ENCODE assay signal across 9 cellular contexts in genomic region chr5:122515709-122516431, GRCh38.
DNase-seq lines count a peak whose midpoint lies in the region; ATAC-seq and TF ChIP-seq lines count a peak whose summit lies in the region.
"Had no signal": no experiment of that assay in that cellular context is flagged by ENCODE, and none has a peak within 500 bp of the region (broad histone marks: within the 10 kb centered on the region; RNA-seq: fewer than 3 reads in every experiment).

No MANE protein-coding gene starts in this region.

- POLR2A ChIA-PET in SK-N-SH (lab: Yijun Ruan, JAX), result no interaction called here

- 23% methylated on average over 6 of the region's 6 CpGs for WGBS in SK-N-SH (ENCODE audit: low lambda C conversion rate)

- H3K36me3 ChIP-seq in GM23338 (ENCODE audit: insufficient read depth), result no peaks in the 10 kb centered on the region
- H3K36me3 ChIP-seq in SK-N-SH (replicated peaks in 1 of 2; ENCODE audit: control insufficient read depth in 1 of 2, insufficient read depth in 2 of 2, low read length in 1 of 2), result no peaks in the 10 kb centered on the region
- H3K36me3 ChIP-seq: SJSA1 had no signal

- DNase-seq in DMS53 (lab: John Stamatoyannopoulos, UW) (peak; percentile 91), GM23338 (ENCODE audit: low spot score) (peak; percentile 91), NCI-H1092 treated with DMSO at 0.1 percent for 48 hours (lab: John Stamatoyannopoulos, UW) (peak; percentile 52), SK-N-SH (peak; percentile 71), fibroblast of mammary gland (ENCODE audit: low read depth) (peak; percentile 81), neural crest cell (ENCODE audit: low read depth, low spot score) (peak; percentile 36)
- no peak for DNase-seq in activated CD4-positive, CD25-positive, alpha-beta regulatory T cell (lab: John Stamatoyannopoulos, UW)
- no peak for DNase-seq in activated CD4-positive, alpha-beta T cell treated with anti-CD3 and anti-CD28 coated beads, Interleukin-2, amount 50 U/mL, for 4 hours

- H3K27me3 ChIP-seq in GM23338 (ENCODE audit: insufficient read depth) (no peaks in the 10 kb centered on the region), SK-N-SH (ENCODE audit: insufficient read depth) (no peaks in the 10 kb centered on the region)
- H3K27me3 ChIP-seq: SJSA1 had no signal

- no peak overlapping the region for H3K9ac ChIP-seq in SK-N-SH

- TF ChIP-seq CTCF in GM23338 (conservative IDR thresholded peaks at IDR 0.05; ENCODE audit: low read depth in 2 of 2) (peak; percentile 98), SK-N-SH (IDR thresholded peaks at IDR 0.05) (peak; percentile 83), fibroblast of mammary gland (conservative IDR thresholded peaks at IDR 0.05; ENCODE audit: control insufficient read depth, insufficient read depth, low read depth, low read length) (peak; percentile 80), neural crest cell (conservative IDR thresholded peaks at IDR 0.05) (peak; percentile 93)

- H3K36me3 Mint-ChIP-seq in GM23338 (ENCODE audit: low read depth) (no peaks in the 10 kb centered on the region; the same call in 2 of the 3 replicates), neural crest cell (ENCODE audit: low read depth) (no peaks in the 10 kb centered on the region)

- H3K27ac ChIP-seq in GM23338 (ENCODE audit: low read depth) (no peak overlapping the region), SK-N-SH (ENCODE audit: low read depth in 2 of 2, low read length in 1 of 2) (no peak overlapping the region)
- H3K27ac ChIP-seq: SJSA1 had no signal

- CTCF ChIA-PET in SK-N-SH (lab: Yijun Ruan, JAX), result interaction anchor here (0.6 to 1.9 kb wide), 44 partner anchors 8 to 1095 kb away, joined by 3 to 14 read pairs (median 4); partner anchors contain the start of genes PRDM6 and SNX2

- H3K4me3 Mint-ChIP-seq in GM23338 (no peak overlapping the region), neural crest cell (no peak overlapping the region)

- H3K9me3 ChIP-seq in SK-N-SH, result no peaks in the 10 kb centered on the region
- H3K9me3 ChIP-seq: SJSA1 had no signal

- peak; percentile 100 for ATAC-seq in GM23338

- peak; percentile 98 for TF ChIP-seq RAD21 in SK-N-SH (IDR thresholded peaks at IDR 0.05; ENCODE audit: low read length)

- H3K4me3 ChIP-seq in GM23338 (no peak overlapping the region), SK-N-SH (ENCODE audit: low read depth in 2 of 2, low read length in 1 of 2) (no peak overlapping the region; a peak in 1 of 4 replicates), fibroblast of mammary gland (ENCODE audit: control insufficient read depth, low read depth, low read length) (no peak overlapping the region)
- H3K4me3 ChIP-seq: SJSA1 had no signal

- no peak overlapping the region for H3K4me2 ChIP-seq in GM23338
- H3K4me2 ChIP-seq in SK-N-SH, result no peak overlapping the region

- H3K27me3 Mint-ChIP-seq in GM23338 (ENCODE audit: insufficient read depth, low read depth, poor library complexity), result peaks cover 5% of the 10 kb centered on the region
- no peaks in the 10 kb centered on the region for H3K27me3 Mint-ChIP-seq in neural crest cell (ENCODE audit: low read depth)

- H3K9me3 Mint-ChIP-seq in GM23338, result peaks cover 3% of the 10 kb centered on the region; the same call in 1 of the 3 replicates
- no peaks in the 10 kb centered on the region for H3K9me3 Mint-ChIP-seq in neural crest cell

- H3K79me2 ChIP-seq in GM23338 (replicated peaks; ENCODE audit: insufficient read depth), result no peaks in the 10 kb centered on the region
- no peaks in the 10 kb centered on the region for H3K79me2 ChIP-seq in SK-N-SH (ENCODE audit: insufficient read depth)

- H3K4me1 Mint-ChIP-seq in GM23338 (peaks cover 11% of the 10 kb centered on the region), neural crest cell (peaks cover 5% of the 10 kb centered on the region)

- no peaks in the 10 kb centered on the region for H4K20me1 ChIP-seq in GM23338 (replicated peaks; ENCODE audit: insufficient read depth)
- no peaks in the 10 kb centered on the region for H4K20me1 ChIP-seq in SK-N-SH (ENCODE audit: insufficient read depth)

- H3F3A ChIP-seq in GM23338 (replicated peaks; ENCODE audit: low read depth), result 0 out of 2 replicates have a peak, but pooled peaks cover 2% of the 10 kb centered on the region
- H3F3A ChIP-seq in SK-N-SH (replicated peaks; ENCODE audit: insufficient read depth), result no peaks in the 10 kb centered on the region

- peak overlapping the region; percentile 88 for H2AFZ ChIP-seq in GM23338
- H2AFZ ChIP-seq in SK-N-SH (ENCODE audit: low read depth), result no peak overlapping the region

- H3K9me2 ChIP-seq in GM23338 (ENCODE audit: insufficient read depth) (0 out of 2 replicates have a peak, but pooled peaks cover 2% of the 10 kb centered on the region), SK-N-SH (no peaks in the 10 kb centered on the region)

- peaks cover 5% of the 10 kb centered on the region for H3K4me1 ChIP-seq in GM23338 (ENCODE audit: insufficient read depth)
- H3K4me1 ChIP-seq in SK-N-SH (ENCODE audit: control insufficient read depth in 1 of 2, insufficient read depth in 2 of 2, low read depth in 1 of 2, low read length in 1 of 2), result no peaks in the 10 kb centered on the region
- H3K4me1 ChIP-seq: SJSA1 had no signal

- no peak for TF ChIP-seq EP300 in SK-N-SH (IDR thresholded peaks at IDR 0.05; ENCODE audit: borderline replicate concordance in 1 of 2, low read depth in 1 of 2, low read length in 1 of 2)

- 0 out of 2 replicates have a peak overlapping the region, but pooled peaks have one; percentile 27 for H3K27ac Mint-ChIP-seq in GM23338
- no peak overlapping the region for H3K27ac Mint-ChIP-seq in neural crest cell (ENCODE audit: unreplicated experiment)

TF ChIP-seq in GM23338, 12 proteins besides CTCF, POLR2A, EP300 and RAD21:
- TF ChIP-seq EZH2phosphoT487 (IDR thresholded peaks at IDR 0.05; ENCODE audit: unreplicated experiment), result no peak
- TF ChIP-seq NANOG (IDR thresholded peaks at IDR 0.05; ENCODE audit: borderline replicate concordance), result no peak
- TF ChIP-seq ETS1 (IDR thresholded peaks at IDR 0.05), result no peak
- TF ChIP-seq ZNF114 (CRISPR knock-in tag; IDR thresholded peaks at IDR 0.05), result no peak
- no peak for TF ChIP-seq POLR2AphosphoS5 (IDR thresholded peaks at IDR 0.05; ENCODE audit: low read depth)
- TF ChIP-seq STAT1 (IDR thresholded peaks at IDR 0.05; ENCODE audit: unreplicated experiment), result no peak
- TF ChIP-seq JUNB (IDR thresholded peaks at IDR 0.05; ENCODE audit: unreplicated experiment), result no peak
- no peak for TF ChIP-seq EZH2 (IDR thresholded peaks at IDR 0.05; ENCODE audit: low read depth, unreplicated experiment)
- TF ChIP-seq CREB1 (CRISPR knock-in tag; IDR thresholded peaks at IDR 0.05; ENCODE audit: low read depth), result no peak

TF ChIP-seq in SK-N-SH, 30 proteins besides CTCF, POLR2A, EP300 and RAD21:
- TF ChIP-seq RCOR1 (IDR thresholded peaks at IDR 0.05; ENCODE audit: low read length), result 0 out of 2 replicates have a peak, but pooled peaks have one; percentile 19
- TF ChIP-seq MXI1 (IDR thresholded peaks at IDR 0.05; ENCODE audit: low read depth, low read length), result no peak
- TF ChIP-seq SMC3 (IDR thresholded peaks at IDR 0.05; ENCODE audit: low read depth, low read length), result peak; percentile 90
TF ChIP-seq in SK-N-SH: peak in this region for 2.

Comparison
In these comparisons a context has a peak if more than half of its experiments do, and no peak if none do; other contexts are left out.
1. DNase-seq: peak in DMS53 (single experiment), GM23338 (single experiment), NCI-H1092 treated with DMSO at 0.1 percent for 48 hours (single experiment), SK-N-SH (single experiment), fibroblast of mammary gland (single experiment) and neural crest cell (single experiment); none in activated CD4-positive, CD25-positive, alpha-beta regulatory T cell (0 of 4) and activated CD4-positive, alpha-beta T cell treated with anti-CD3 and anti-CD28 coated beads, Interleukin-2, amount 50 U/mL, for 4 hours (0 of 2).
2. Peak in every context shown above with its lines, with median percentiles within 50 percentile points of each other: CTCF ChIP-seq.